Comparison of ENCODE assay signal across 18 cellular contexts in genomic region chr12:24415934-24416333, GRCh38.
"Had no signal": no experiment of that assay in that cellular context is flagged by ENCODE, and none has a peak within 500 bp of the region (broad histone marks: within the 10 kb centered on the region; RNA-seq: fewer than 3 reads in every experiment).

No MANE protein-coding gene starts in this region.

- ATAC-seq: activated naive CD4-positive, alpha-beta T cell treated with anti-CD3 and anti-CD28 coated beads, Interleukin-2, amount 50 U/mL, for 72 hours; activated T-helper 17 cell treated with anti-CD3 and anti-CD28 coated beads, Interleukin-2, amount 50 U/mL, for 72 hours; gastroesophageal sphincter; heart left ventricle; right lobe of liver; stimulated activated effector memory CD8-positive, alpha-beta T cell treated with anti-CD3 and anti-CD28 coated beads, Interleukin-12 subunit alpha, Interleukin-12 subunit beta, amount 100 ng/mL, for 72 hours had no signal

- H3K9me3 Mint-ChIP-seq: activated T-cell treated with anti-CD3 and anti-CD28 coated beads, Interleukin-2, amount 50 U/mL, for 24 hours; activated T-helper 17 cell treated with anti-CD3 and anti-CD28 coated beads, Interleukin-2, amount 50 U/mL, for 72 hours; immature natural killer cell had no signal

- H3K27me3 ChIP-seq: gastroesophageal sphincter, heart left ventricle, right lobe of liver, transverse colon, vagina had no signal

- H3K9me3 ChIP-seq: right lobe of liver, transverse colon, vagina had no signal

- H3K79me2 ChIP-seq: parathyroid adenoma had no signal

- H3K4me1 Mint-ChIP-seq: activated T-helper 17 cell treated with anti-CD3 and anti-CD28 coated beads, Interleukin-2, amount 50 U/mL, for 72 hours; nephron; stimulated activated effector memory CD8-positive, alpha-beta T cell treated with anti-CD3 and anti-CD28 coated beads, Interleukin-12 subunit alpha, Interleukin-12 subunit beta, amount 100 ng/mL, for 72 hours had no signal

- DNase-seq: activated T-cell treated with anti-CD3 and anti-CD28 coated beads, Interleukin-2, amount 50 U/mL, for 24 hours; central memory CD4-positive, alpha-beta T cell; effector memory CD4-positive, alpha-beta T cell; heart left ventricle; immature natural killer cell; left ventricle myocardium inferior; right lobe of liver; stimulated activated CD4-positive, alpha-beta T cell treated with anti-CD3 and anti-CD28 coated beads, Interleukin-1b, Interleukin-23, amount 100 ng/mL, for 48 hours; SW 1271; transverse colon; WERI-Rb-1 had no signal

- H3K27ac Mint-ChIP-seq: activated naive CD4-positive, alpha-beta T cell treated with anti-CD3 and anti-CD28 coated beads, Interleukin-2, amount 50 U/mL, for 72 hours; activated T-cell treated with anti-CD3 and anti-CD28 coated beads, Interleukin-2, amount 50 U/mL, for 24 hours; activated T-helper 17 cell treated with anti-CD3 and anti-CD28 coated beads, Interleukin-2, amount 50 U/mL, for 72 hours; immature natural killer cell; nephron; stimulated activated effector memory CD8-positive, alpha-beta T cell treated with anti-CD3 and anti-CD28 coated beads, Interleukin-12 subunit alpha, Interleukin-12 subunit beta, amount 100 ng/mL, for 72 hours had no signal

- H3K9ac ChIP-seq: parathyroid adenoma had no signal

- H3K4me1 ChIP-seq: gastroesophageal sphincter, left ventricle myocardium inferior, parathyroid adenoma, transverse colon had no signal

- H3K4me3 Mint-ChIP-seq: activated T-cell treated with anti-CD3 and anti-CD28 coated beads, Interleukin-2, amount 50 U/mL, for 24 hours; activated T-helper 17 cell treated with anti-CD3 and anti-CD28 coated beads, Interleukin-2, amount 50 U/mL, for 72 hours; immature natural killer cell; nephron; stimulated activated effector memory CD8-positive, alpha-beta T cell treated with anti-CD3 and anti-CD28 coated beads, Interleukin-12 subunit alpha, Interleukin-12 subunit beta, amount 100 ng/mL, for 72 hours had no signal

- H3K36me3 Mint-ChIP-seq: activated naive CD4-positive, alpha-beta T cell treated with anti-CD3 and anti-CD28 coated beads, Interleukin-2, amount 50 U/mL, for 72 hours; immature natural killer cell; stimulated activated effector memory CD8-positive, alpha-beta T cell treated with anti-CD3 and anti-CD28 coated beads, Interleukin-12 subunit alpha, Interleukin-12 subunit beta, amount 100 ng/mL, for 72 hours had no signal

- H3K27ac ChIP-seq: gastroesophageal sphincter, heart left ventricle, left ventricle myocardium inferior, parathyroid adenoma, right lobe of liver, transverse colon, vagina, WERI-Rb-1 had no signal

- H3K27me3 Mint-ChIP-seq: activated T-helper 17 cell treated with anti-CD3 and anti-CD28 coated beads, Interleukin-2, amount 50 U/mL, for 72 hours had no signal

- H2AFZ ChIP-seq: parathyroid adenoma had no signal
